Comparison of ENCODE assay signal across 10 cellular contexts in the genomic region with DNA sequence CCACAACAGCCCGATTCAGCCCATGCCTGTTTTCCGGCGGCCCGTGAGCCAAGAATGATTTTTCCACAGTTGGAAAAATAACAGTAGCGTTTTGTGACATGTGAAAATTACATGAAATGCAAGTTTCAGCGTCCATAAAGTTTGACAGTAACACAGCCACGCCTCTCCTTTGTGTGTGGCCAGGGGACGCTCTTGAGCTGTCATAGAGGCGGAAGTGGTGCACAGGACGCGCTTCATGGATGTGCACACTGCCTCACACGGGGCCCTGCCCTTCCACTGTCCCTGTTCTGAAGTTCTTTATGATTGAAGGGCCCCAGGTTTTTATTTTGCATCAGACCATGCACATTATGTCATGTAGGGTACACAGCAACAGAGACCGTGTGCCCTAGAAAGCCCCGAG. TPM values are rescaled to one million over a fixed set of nuclear protein-coding genes. Genes with fewer than 3 reads are reported as not detected.
DNase-seq lines count a peak whose midpoint lies in the region; ATAC-seq and TF ChIP-seq lines count a peak whose summit lies in the region.
"Had no signal": no experiment of that assay in that cellular context is flagged by ENCODE, and none has a peak within 500 bp of the region (broad histone marks: within the 10 kb centered on the region; RNA-seq: fewer than 3 reads in every experiment).

No MANE protein-coding gene starts in this region.

- no peaks in the 10 kb centered on the region for H3K36me3 ChIP-seq in breast epithelium

- H3K27me3 Mint-ChIP-seq in activated naive CD8-positive, alpha-beta T cell treated with anti-CD3 and anti-CD28 coated beads, Interleukin-2, amount 10 ng/mL, durations not matched to agents 7 days and 5 days, result no peaks in the 10 kb centered on the region
- H3K27me3 Mint-ChIP-seq in stimulated activated memory B cell treated with anti-CD40 and anti-IgM and Interleukin-4, amounts not matched to agents 10 μg/mL and 1 μg/mL and 100 μg/mL, for 72 hours, result no peaks in the 10 kb centered on the region

- peak overlapping the region; percentile 64 for H3K27ac Mint-ChIP-seq in activated naive CD8-positive, alpha-beta T cell treated with anti-CD3 and anti-CD28 coated beads, Interleukin-2, amount 10 ng/mL, durations not matched to agents 7 days and 5 days
- H3K27ac Mint-ChIP-seq in stimulated activated memory B cell treated with anti-CD40 and anti-IgM and Interleukin-4, amounts not matched to agents 10 μg/mL and 1 μg/mL and 100 μg/mL, for 72 hours, result no peak overlapping the region

- intact Hi-C loops in breast epithelium (cut with DNase I; ENCODE audit: low total_unique reads), result no loop called here

- H3K27me3 ChIP-seq in breast epithelium, result no peaks in the 10 kb centered on the region

- peak; percentile 57 for DNase-seq in activated CD8-positive, alpha-beta memory T cell treated with anti-CD3 and anti-CD28 coated beads, Interleukin-2, amount 50 U/mL, for 48 hours
- no peak for DNase-seq in activated CD8-positive, alpha-beta memory T cell treated with anti-CD3 and anti-CD28 coated beads, Interleukin-2, amount 50 U/mL, for 4 hours
- peak; percentile 17 for DNase-seq in NOMO-1 treated with DMSO at 0.1 percent for 48 hours (lab: John Stamatoyannopoulos, UW; ENCODE audit: unreplicated experiment)
- peak; percentile 54 for DNase-seq in activated naive CD8-positive, alpha-beta T cell treated with anti-CD3 and anti-CD28 coated beads, Interleukin-2, amount 10 ng/mL, durations not matched to agents 7 days and 5 days
- no peak for DNase-seq in breast epithelium (ENCODE audit: low spot score in 2 of 2)
- DNase-seq in NCI-H1694 treated with DMSO at 0.1 percent for 48 hours (lab: John Stamatoyannopoulos, UW), result no peak
- DNase-seq in GM03348 (ENCODE audit: low spot score), result no peak

- no peaks in the 10 kb centered on the region for H3K4me1 ChIP-seq in breast epithelium

- H3K4me3 ChIP-seq in breast epithelium, result no peak overlapping the region

- H3K4me1 Mint-ChIP-seq in activated naive CD8-positive, alpha-beta T cell treated with anti-CD3 and anti-CD28 coated beads, Interleukin-2, amount 10 ng/mL, durations not matched to agents 7 days and 5 days, result peaks cover 9% of the 10 kb centered on the region
- peaks cover 11% of the 10 kb centered on the region for H3K4me1 Mint-ChIP-seq in stimulated activated memory B cell treated with anti-CD40 and anti-IgM and Interleukin-4, amounts not matched to agents 10 μg/mL and 1 μg/mL and 100 μg/mL, for 72 hours

- no peak overlapping the region for H3K4me3 Mint-ChIP-seq in activated naive CD8-positive, alpha-beta T cell treated with anti-CD3 and anti-CD28 coated beads, Interleukin-2, amount 10 ng/mL, durations not matched to agents 7 days and 5 days
- H3K4me3 Mint-ChIP-seq in stimulated activated memory B cell treated with anti-CD40 and anti-IgM and Interleukin-4, amounts not matched to agents 10 μg/mL and 1 μg/mL and 100 μg/mL, for 72 hours, result no peak overlapping the region

- peaks cover 4% of the 10 kb centered on the region for H3K36me3 Mint-ChIP-seq in activated naive CD8-positive, alpha-beta T cell treated with anti-CD3 and anti-CD28 coated beads, Interleukin-2, amount 10 ng/mL, durations not matched to agents 7 days and 5 days
- H3K36me3 Mint-ChIP-seq in stimulated activated memory B cell treated with anti-CD40 and anti-IgM and Interleukin-4, amounts not matched to agents 10 μg/mL and 1 μg/mL and 100 μg/mL, for 72 hours, result no peaks in the 10 kb centered on the region

- no peak for TF ChIP-seq POLR2A in breast epithelium (IDR thresholded peaks at IDR 0.05)

- POLR2A ChIA-PET in activated naive CD8-positive, alpha-beta T cell treated with anti-CD3 and anti-CD28 coated beads, Interleukin-2, amount 10 ng/mL, durations not matched to agents 7 days and 5 days (lab: Charles Lee), result no interaction called here

- ATAC-seq in activated naive CD8-positive, alpha-beta T cell treated with anti-CD3 and anti-CD28 coated beads, Interleukin-2, amount 10 ng/mL, durations not matched to agents 7 days and 5 days (ENCODE audit: low read depth), result peak; percentile 98
- ATAC-seq in stimulated activated memory B cell treated with anti-CD40 and anti-IgM and Interleukin-4, amounts not matched to agents 10 μg/mL and 1 μg/mL and 100 μg/mL, for 72 hours, result peak; percentile 85

- H3K9me3 ChIP-seq in breast epithelium, result no peaks in the 10 kb centered on the region

- H3K9me3 Mint-ChIP-seq in activated naive CD8-positive, alpha-beta T cell treated with anti-CD3 and anti-CD28 coated beads, Interleukin-2, amount 10 ng/mL, durations not matched to agents 7 days and 5 days, result no peaks in the 10 kb centered on the region
- no peaks in the 10 kb centered on the region for H3K9me3 Mint-ChIP-seq in stimulated activated memory B cell treated with anti-CD40 and anti-IgM and Interleukin-4, amounts not matched to agents 10 μg/mL and 1 μg/mL and 100 μg/mL, for 72 hours

- H3K27ac ChIP-seq in breast epithelium, result no peak overlapping the region
- H3K27ac ChIP-seq: C4-2B had no signal

- TF ChIP-seq CTCF in breast epithelium (IDR thresholded peaks at IDR 0.05), result no peak

RNA-seq across cellular contexts. Expression of gene ELAVL1, which starts 12.4 kb away (rescaled TPM):
- 10 to 100 TPM; 90.9 to 91.5 TPM for total RNA-seq in activated naive CD8-positive, alpha-beta T cell treated with anti-CD3 and anti-CD28 coated beads, Interleukin-2, amount 10 ng/mL, durations not matched to agents 7 days and 5 days
- total RNA-seq in breast epithelium, result 10 to 100 TPM; 28.6 to 30.8 (median 29.7) TPM

RNA-seq across cellular contexts. Expression of gene CCL25, which starts 34.8 kb away (rescaled TPM):
- total RNA-seq in activated naive CD8-positive, alpha-beta T cell treated with anti-CD3 and anti-CD28 coated beads, Interleukin-2, amount 10 ng/mL, durations not matched to agents 7 days and 5 days, result 10 to 100 TPM; 15.9 to 19.0 TPM
- not detected for total RNA-seq in breast epithelium
- total RNA-seq: myocyte had no signal

Comparison
In these comparisons a context has a peak if more than half of its experiments do, and no peak if none do; other contexts are left out.
1. DNase-seq: peak in activated CD8-positive, alpha-beta memory T cell treated with anti-CD3 and anti-CD28 coated beads, Interleukin-2, amount 50 U/mL, for 48 hours (single experiment), NOMO-1 treated with DMSO at 0.1 percent for 48 hours (single experiment) and activated naive CD8-positive, alpha-beta T cell treated with anti-CD3 and anti-CD28 coated beads, Interleukin-2, amount 10 ng/mL, durations not matched to agents 7 days and 5 days (single experiment); none in activated CD8-positive, alpha-beta memory T cell treated with anti-CD3 and anti-CD28 coated beads, Interleukin-2, amount 50 U/mL, for 4 hours (single experiment), breast epithelium (0 of 2), NCI-H1694 treated with DMSO at 0.1 percent for 48 hours (single experiment) and GM03348 (single experiment).
2. RNA of gene CCL25, which starts 34.8 kb away (total RNA-seq): 15.9 to 19.0 TPM in activated naive CD8-positive, alpha-beta T cell treated with anti-CD3 and anti-CD28 coated beads, Interleukin-2, amount 10 ng/mL, durations not matched to agents 7 days and 5 days; not detected in breast epithelium; every median in the first group is over 10 times any median in the second.